22 cellular contexts compared by ENCODE assay signal in the genomic region with DNA sequence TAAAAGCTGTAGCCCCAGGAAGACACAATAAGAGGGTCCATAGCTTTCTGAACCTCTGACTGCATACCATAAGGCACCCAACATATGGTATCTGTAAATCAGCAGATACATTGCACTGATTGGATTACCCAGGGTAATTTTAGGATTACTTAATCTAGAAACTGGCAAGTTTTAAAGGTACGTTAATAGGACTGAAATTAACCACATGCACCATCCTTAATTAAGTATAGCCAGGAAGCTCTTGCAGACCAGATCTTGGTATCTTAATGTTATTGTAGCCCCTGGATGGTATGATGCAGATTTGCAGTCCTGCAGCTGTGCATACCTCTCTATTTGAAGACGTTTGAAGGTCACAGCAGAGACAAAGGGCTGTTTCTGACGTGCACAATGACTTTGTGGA.
"Had no signal": no experiment of that assay in that cellular context is flagged by ENCODE, and none has a peak within 500 bp of the region (broad histone marks: within the 10 kb centered on the region; RNA-seq: fewer than 3 reads in every experiment).

No MANE protein-coding gene starts in this region.

- FAIRE-seq: endothelial cell of umbilical vein, pancreas had no signal

- H3K4me3 ChIP-seq: coronary artery, heart left ventricle, lung, pancreas, right lobe of liver, thoracic aorta had no signal

- H3K27me3 ChIP-seq: heart left ventricle, pancreas, right lobe of liver had no signal

- H3K4me1 ChIP-seq: pancreas had no signal

- H3K36me3 ChIP-seq: heart left ventricle, pancreas, right lobe of liver, thoracic aorta had no signal

- H3K9me3 ChIP-seq: heart left ventricle, pancreas, right lobe of liver, thoracic aorta had no signal

- H3K27ac ChIP-seq: coronary artery, heart left ventricle, pancreas, right lobe of liver, thoracic aorta had no signal

- DNase-seq: effector CD4-positive, alpha-beta T cell; endodermal cell; erythroblast; foreskin melanocyte; heart left ventricle; hippocampal formation; left colon; left ventricle myocardium superior; mesenchymal stem cell; naive B cell; occipital lobe; pancreas; right lobe of liver; stimulated activated CD4-positive, alpha-beta T cell treated with anti-CD3 and anti-CD28 coated beads, Interleukin-1b, Interleukin-23, amount 100 ng/mL, for 48 hours; stimulated activated CD4-positive, alpha-beta T cell treated with anti-CD3 and anti-CD28 coated beads, Interleukin-4, amount 100 ng/mL, for 24 hours; stimulated activated naive B cell treated with anti-CD40 and anti-IgM and Interleukin-4, amounts not matched to agents 10 μg/mL and 1 μg/mL and 100 μg/mL, for 72 hours; stimulated activated naive CD8-positive, alpha-beta T cell treated with anti-CD3 and anti-CD28 coated beads, Interleukin-15, amount 100 ng/mL, for 72 hours; trophoblast cell had no signal
